In the genomic region with DNA sequence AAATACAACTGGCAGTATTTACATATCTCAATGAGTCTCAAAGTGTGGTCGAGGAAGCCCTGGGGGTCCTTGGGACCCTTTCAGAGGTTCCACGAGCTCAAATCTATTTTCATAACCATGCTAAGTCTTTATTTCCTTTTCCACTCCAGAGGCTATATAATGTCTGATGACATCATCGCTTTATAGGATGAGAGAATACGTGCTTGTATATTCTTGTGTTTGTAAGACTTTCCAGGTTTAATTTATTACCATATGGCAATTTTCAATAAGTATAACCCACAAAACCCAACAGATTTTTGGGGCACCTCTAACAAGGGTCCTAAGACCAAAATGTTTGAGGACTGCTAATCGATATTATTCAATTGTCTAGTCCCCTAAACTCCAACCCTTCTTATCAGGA, we compare ENCODE assay signal across 8 cellular contexts. TPM values are rescaled to one million over a fixed set of nuclear protein-coding genes. Genes with fewer than 3 reads are reported as not detected.
A peak's percentile ranks its signal among the peaks of the same experiment; 100 is the strongest.
DNase-seq lines count a peak whose midpoint lies in the region; ATAC-seq and TF ChIP-seq lines count a peak whose summit lies in the region.

No MANE protein-coding gene starts in this region.

- peak; percentile 16 for DNase-seq in GM23248
- DNase-seq in SJSA1 (ENCODE audit: low read depth in 1 of 2, low spot score in 2 of 2), result peak in 1 of 2 experiments; percentile 25
- peak in 1 of 2 donors; percentile 21 for DNase-seq in fibroblast of lung (ENCODE audit: low read depth in 2 of 2)
- DNase-seq in gastrocnemius medialis, result no peak
- no peak for DNase-seq in hypothalamus (lab: John Stamatoyannopoulos, UW)
- DNase-seq in NOMO-1 (lab: John Stamatoyannopoulos, UW; ENCODE audit: unreplicated experiment in 2 of 2), result no peak

- H3K36me3 ChIP-seq in GM23248 (ENCODE audit: low read depth) (no peaks in the 10 kb centered on the region), SJSA1 (peaks cover 4% of the 10 kb centered on the region; the same call in 1 of the 2 replicates), fibroblast of lung (ENCODE audit: control insufficient read depth, insufficient read depth, low read length) (no peaks in the 10 kb centered on the region), gastrocnemius medialis (no peaks in the 10 kb centered on the region)

- TF ChIP-seq POLR2A in gastrocnemius medialis (IDR thresholded peaks at IDR 0.05), result no peak

- H3K9me3 ChIP-seq in GM23248 (ENCODE audit: low read depth) (no peaks in the 10 kb centered on the region), SJSA1 (replicated peaks) (no peaks in the 10 kb centered on the region), fibroblast of lung (ENCODE audit: control insufficient read depth, insufficient read depth, low read depth, low read length) (no peaks in the 10 kb centered on the region), gastrocnemius medialis (no peaks in the 10 kb centered on the region)

- no peaks in the 10 kb centered on the region for H3K9me2 ChIP-seq in GM23248 (ENCODE audit: insufficient read depth)

- H3K4me3 ChIP-seq in GM23248 (peak overlapping the region; percentile 83), SJSA1 (peak overlapping the region; percentile 73), fibroblast of lung (replicated peaks in 1 of 4; ENCODE audit: control extremely low read depth in 1 of 4, insufficient read depth in 1 of 4, low read depth in 3 of 4, low read length in 4 of 4) (peak overlapping the region in 3 of 4 experiments; percentile 13 to 94 (median 30)), gastrocnemius medialis (peak overlapping the region; percentile 52 to 85 (median 61))

- TF ChIP-seq CTCF in fibroblast of lung (conservative IDR thresholded peaks at IDR 0.05 in 1 of 2, IDR thresholded peaks at IDR 0.05 in 1 of 2; ENCODE audit: low read depth in 1 of 2, low read length in 2 of 2) (no peak), gastrocnemius medialis (IDR thresholded peaks at IDR 0.05 in 4 of 5, conservative IDR thresholded peaks at IDR 0.05 in 1 of 5) (no peak)

- 96 to 100% methylated on average over 5 of the region's 5 CpGs for WGBS in GM23248 (ENCODE audit: low coverage in 1 of 2, low lambda C conversion rate in 2 of 2, missing lambda C conversion rate in 2 of 2), 2 experiments

- H3K9ac ChIP-seq in GM23248, result peak overlapping the region; percentile 94
- no peak overlapping the region for H3K9ac ChIP-seq in fibroblast of lung (ENCODE audit: insufficient read depth, low read length)

- H3K4me2 ChIP-seq in GM23248 (ENCODE audit: unreplicated experiment), result peak overlapping the region; percentile 89
- peak overlapping the region; percentile 77 for H3K4me2 ChIP-seq in fibroblast of lung (ENCODE audit: extremely low read depth, insufficient read depth, low read length)

- intact Hi-C loops in gastrocnemius medialis (cut with DNase I; ENCODE audit: low total_unique reads), result loop anchor here (2.0 to 10.0 kb wide), 7 partner anchors 60 to 1765 kb away; partner anchors contain the start of genes ATP1B1, DCAF6, MPC2 and MPZL1

- no peaks in the 10 kb centered on the region for H3K27me3 ChIP-seq in GM23248 (replicated peaks; ENCODE audit: insufficient read depth)
- H3K27me3 ChIP-seq in SJSA1 (replicated peaks), result no peaks in the 10 kb centered on the region
- no peaks in the 10 kb centered on the region for H3K27me3 ChIP-seq in fibroblast of lung (ENCODE audit: control insufficient read depth, insufficient read depth, low read length)
- no peaks in the 10 kb centered on the region for H3K27me3 ChIP-seq in gastrocnemius medialis

- ATAC-seq in gastrocnemius medialis, result no peak
- ATAC-seq in GM21367 (IDR thresholded peaks at IDR 0.05; ENCODE audit: unreplicated experiment), result no peak
- no peak for ATAC-seq in GM18511 (IDR thresholded peaks at IDR 0.05; ENCODE audit: unreplicated experiment)

- peaks cover 21% of the 10 kb centered on the region for H3F3A ChIP-seq in GM23248 (ENCODE audit: insufficient read depth)

- H3K4me1 ChIP-seq in GM23248 (ENCODE audit: insufficient read depth) (peaks cover 34% of the 10 kb centered on the region), SJSA1 (replicated peaks) (peaks cover 36% of the 10 kb centered on the region), fibroblast of lung (ENCODE audit: control insufficient read depth, extremely low read depth, insufficient read depth, low read length) (peaks cover 4% of the 10 kb centered on the region), gastrocnemius medialis (peaks cover 19 to 35% of the 10 kb centered on the region in 2 donors)

- H3K79me2 ChIP-seq in GM23248 (ENCODE audit: insufficient read depth), result peaks cover 30% of the 10 kb centered on the region
- H3K79me2 ChIP-seq in fibroblast of lung (ENCODE audit: control insufficient read depth, insufficient read depth, low read length), result peaks cover 7% of the 10 kb centered on the region

- H4K20me1 ChIP-seq in GM23248 (ENCODE audit: insufficient read depth) (no peaks in the 10 kb centered on the region), fibroblast of lung (ENCODE audit: control insufficient read depth, extremely low read depth, insufficient read depth, low read length) (no peaks in the 10 kb centered on the region)

- no peak overlapping the region for H2AFZ ChIP-seq in GM23248
- no peak overlapping the region for H2AFZ ChIP-seq in fibroblast of lung (ENCODE audit: low read length)

- in situ Hi-C loops in GM23248 (cut with MboI), result no loop called here
- in situ Hi-C loops in gastrocnemius medialis (cut with MboI; ENCODE audit: low sequenced_read_pairs in 4 of 4), result loop anchor here (5.0 to 25.0 kb wide), 11 partner anchors 60 to 1550 kb away; partner anchors contain the start of genes ATP1B1 (in 2 of the 4), BLZF1 (in 1 of the 4), DCAF6 (in 1 of the 4) and MPC2 (in 1 of the 4)

- peak overlapping the region; percentile 98 for H3K27ac ChIP-seq in GM23248
- peak overlapping the region; percentile 87 for H3K27ac ChIP-seq in SJSA1
- peak overlapping the region; percentile 90 for H3K27ac ChIP-seq in fibroblast of lung (ENCODE audit: insufficient read depth, low read length)
- H3K27ac ChIP-seq in gastrocnemius medialis, result peak overlapping the region; percentile 96 to 99 (median 98)

RNA-seq across cellular contexts. Expression of gene SLC19A2, which starts 1.4 kb away (rescaled TPM):
- total RNA-seq in GM23248 (2014; rRNA removed; shearing (Covaris generic)), result 7.1 and 7.6 TPM in 2 replicates
- polyA plus RNA-seq in GM23248 (2016; fragmentation: Nextera tagmentation; extraction: Ambion mirVana) (2.1 and 2.6 TPM in 2 replicates), fibroblast of lung (4.5 and 5.2 TPM in 2 replicates)
- 10.3 and 13.2 TPM in 2 replicates for total RNA-seq in SJSA1 (2014; rRNA removed; shearing (Covaris generic))
- total RNA-seq in fibroblast of lung (8.5 and 8.9 TPM in 2 replicates), gastrocnemius medialis (100 to 1,000 TPM in 2 of 4 donors, 10 to 100 TPM in 2; 93.3 to 176 (median 99.8) TPM)
- polyA plus RNA-seq in fibroblast of lung (2012), result 2.4 and 2.6 TPM in 2 replicates
- polyA minus RNA-seq in fibroblast of lung (ENCODE audit: low replicate concordance), result 0.71 and 5.7 TPM in 2 replicates

RNA-seq across cellular contexts. Expression of gene CCDC181, which starts 59.9 kb away (rescaled TPM):
- total RNA-seq in GM23248 (2014; rRNA removed; shearing (Covaris generic)), result not detected in 2 replicates
- polyA plus RNA-seq in GM23248 (2016; fragmentation: Nextera tagmentation; extraction: Ambion mirVana), result 0.10 TPM in 1 of 2 replicates, not detected in the other
- total RNA-seq in SJSA1 (2014; rRNA removed; shearing (Covaris generic)), result 0.16 and 0.72 TPM in 2 replicates
- 0.66 and 0.77 TPM in 2 replicates for total RNA-seq in fibroblast of lung
- polyA plus RNA-seq in fibroblast of lung, result 0.34 and 0.40 TPM in 2 replicates
- polyA plus RNA-seq in fibroblast of lung (2012), result 0.26 and 0.31 TPM in 2 replicates
- polyA minus RNA-seq in fibroblast of lung (ENCODE audit: low replicate concordance), result not detected in 2 replicates
- 1 to 10 TPM in 1 of 4 donors, under 1 TPM in 1, not detected in 2; 0.80 to 1.2 TPM for total RNA-seq in gastrocnemius medialis

Comparison
In these comparisons a context has a peak if more than half of its experiments do, and no peak if none do; other contexts are left out.
1. H3K4me3 ChIP-seq: peak in every context shown above with its lines; median percentile 83 in GM23248; 73 in SJSA1; 61 in gastrocnemius medialis; 30 in fibroblast of lung.